Comparison of ENCODE assay signal across 9 cellular contexts in the genomic region with DNA sequence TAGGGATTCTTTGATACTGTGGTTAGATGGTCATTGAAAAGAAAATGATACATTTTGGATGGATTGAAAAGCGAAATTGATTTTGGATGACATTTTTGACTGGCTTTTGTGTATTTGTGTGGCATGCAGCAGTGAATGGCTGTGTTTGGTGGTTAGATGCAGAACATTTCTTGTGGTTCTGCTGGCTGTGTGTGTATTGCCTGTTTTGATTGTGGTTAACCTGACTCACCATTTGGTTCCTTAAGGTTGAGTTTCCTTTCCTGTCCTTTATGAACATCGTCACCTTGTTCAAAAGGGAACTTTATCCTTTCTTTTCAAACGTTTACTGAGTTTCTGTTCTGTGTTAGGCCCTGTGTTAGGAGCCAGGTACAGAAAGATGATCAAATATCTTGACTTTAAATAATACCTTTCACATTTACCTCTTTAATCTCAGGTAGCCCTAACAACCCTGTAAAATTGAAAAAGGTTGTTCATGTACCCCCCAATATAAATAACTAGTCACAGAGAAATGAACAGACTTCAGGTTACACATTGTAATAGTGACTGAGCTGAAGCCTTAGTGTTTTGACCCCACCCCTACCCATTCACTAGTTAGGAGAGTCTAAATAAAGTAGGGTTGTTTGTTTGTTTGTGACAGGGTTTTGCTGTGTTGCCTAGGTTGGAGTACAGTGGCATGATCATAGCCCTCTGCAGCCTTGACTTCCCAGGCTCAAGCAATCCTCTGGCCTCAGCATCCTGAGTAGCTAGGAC. TPM values are rescaled to one million over a fixed set of nuclear protein-coding genes. Genes with fewer than 3 reads are reported as not detected.
DNase-seq lines count a peak whose midpoint lies in the region; ATAC-seq, FAIRE-seq and TF ChIP-seq lines count a peak whose summit lies in the region.
"Had no signal": no experiment of that assay in that cellular context is flagged by ENCODE, and none has a peak within 500 bp of the region (broad histone marks: within the 10 kb centered on the region; RNA-seq: fewer than 3 reads in every experiment).

No MANE protein-coding gene starts in this region.

- H3K4me3 ChIP-seq in AG04450 (ENCODE audit: low read depth, low read length) (no peak overlapping the region), NB4 (ENCODE audit: low read depth, low read length) (no peak overlapping the region), bronchial epithelial cell (ENCODE audit: low read depth, low read length) (no peak overlapping the region), SJCRH30 (no peak overlapping the region)

- CTCF ChIA-PET in AG04450 (lab: Charles Lee): no interaction called here

- H3K27ac ChIP-seq in AG04450 (ENCODE audit: low read depth, low read length) (no peak overlapping the region), SJCRH30 (no peak overlapping the region)

- H3K9me3 ChIP-seq in AG04450 (ENCODE audit: control insufficient read depth, insufficient read depth, low read length): no peaks in the 10 kb centered on the region
- H3K9me3 ChIP-seq in SJCRH30 (replicated peaks): no peaks in the 10 kb centered on the region

- no peak for FAIRE-seq in bronchial epithelial cell (lab: Jason Lieb, UNC)
- FAIRE-seq: colon had no signal

- ATAC-seq in GM19351 (IDR thresholded peaks at IDR 0.05; ENCODE audit: unreplicated experiment): peak; percentile 71

- DNase-seq in AG04450 (ENCODE audit: low read depth, low spot score): peak; percentile 53
- peak; percentile 68 for DNase-seq in NB4 (ENCODE audit: low read depth)
- peak; percentile 80 for DNase-seq in bronchial epithelial cell (ENCODE audit: low read depth)
- peak; percentile 1 for DNase-seq in stimulated activated naive CD4-positive, alpha-beta T cell treated with Interleukin-2 at 50 U/mL for 16 hours (lab: John Stamatoyannopoulos, UW)
- DNase-seq in SJCRH30: no peak
- no peak for DNase-seq in islet precursor cell
- DNase-seq in NCI-H1694 treated with DMSO at 0.1 percent for 48 hours (lab: John Stamatoyannopoulos, UW): no peak

- H3K36me3 ChIP-seq in bronchial epithelial cell (ENCODE audit: control insufficient read depth, insufficient read depth, low read length) (no peaks in the 10 kb centered on the region), SJCRH30 (no peaks in the 10 kb centered on the region)

- TF ChIP-seq CTCF in AG04450 (IDR thresholded peaks at IDR 0.05; ENCODE audit: low read depth, low read length): no peak
- no peak for TF ChIP-seq CTCF in NB4 (IDR thresholded peaks at IDR 0.05; ENCODE audit: low read depth, low read length)
- no peak for TF ChIP-seq CTCF in bronchial epithelial cell (IDR thresholded peaks at IDR 0.05; ENCODE audit: insufficient read depth, low read length, severe bottlenecking)

- no peaks in the 10 kb centered on the region for H3K4me1 ChIP-seq in SJCRH30

- TF ChIP-seq POLR2A in NB4 (IDR thresholded peaks at IDR 0.05; ENCODE audit: extremely low read depth, insufficient read length): no peak

- peaks cover 7% of the 10 kb centered on the region for H3K27me3 ChIP-seq in AG04450 (ENCODE audit: control insufficient read depth, insufficient read depth, low read length)
- no peaks in the 10 kb centered on the region for H3K27me3 ChIP-seq in bronchial epithelial cell (ENCODE audit: control insufficient read depth, insufficient read depth, low read length)
- no peaks in the 10 kb centered on the region for H3K27me3 ChIP-seq in SJCRH30

- POLR2A ChIA-PET in AG04450 (lab: Yijun Ruan, JAX): no interaction called here

RNA-seq across cellular contexts. Expression of a gene that starts 23.8 kb away (rescaled TPM):
- polyA plus RNA-seq in AG04450 (2011; rRNA removed): 5.1 and 6.5 TPM in 2 replicates
- 13.5 and 14.5 TPM in 2 replicates for polyA minus RNA-seq in AG04450 (2011; rRNA and poly(A)+ RNA removed)
- 8.8 and 9.5 TPM in 2 replicates for total RNA-seq in bronchial epithelial cell
- total RNA-seq in SJCRH30 (2014; rRNA removed; shearing (Covaris generic)): 16.0 and 18.2 TPM in 2 replicates

RNA-seq across cellular contexts. Expression of a gene that starts 25.0 kb away (rescaled TPM):
- 29.1 and 35.4 TPM in 2 replicates for polyA plus RNA-seq in AG04450 (2011; rRNA removed)
- polyA minus RNA-seq in AG04450 (2011; rRNA and poly(A)+ RNA removed): 9.0 and 10.7 TPM in 2 replicates
- 26.0 and 30.5 TPM in 2 replicates for total RNA-seq in bronchial epithelial cell
- total RNA-seq in SJCRH30 (2014; rRNA removed; shearing (Covaris generic)): 50.6 and 54.0 TPM in 2 replicates

Comparison
In these comparisons a context has a peak if more than half of its experiments do, and no peak if none do; other contexts are left out.
1. DNase-seq: peak in AG04450 (single experiment), NB4 (single experiment), bronchial epithelial cell (single experiment) and stimulated activated naive CD4-positive, alpha-beta T cell treated with Interleukin-2 at 50 U/mL for 16 hours (single experiment); none in SJCRH30 (0 of 2), islet precursor cell (single experiment) and NCI-H1694 treated with DMSO at 0.1 percent for 48 hours (single experiment).